ENCODE assay signal across 12 cellular contexts in genomic region chr20:63116412-63117106, GRCh38.
DNase-seq lines count a peak whose midpoint lies in the region; TF ChIP-seq lines count a peak whose summit lies in the region.
"Had no signal": no experiment of that assay in that cellular context is flagged by ENCODE, and none has a peak within 500 bp of the region (broad histone marks: within the 10 kb centered on the region; RNA-seq: fewer than 3 reads in every experiment).

No MANE protein-coding gene starts in this region.

- H3K27me3 Mint-ChIP-seq in endodermal cell (ENCODE audit: insufficient read depth) (peaks cover 22% of the 10 kb centered on the region), nephron progenitor cell (ENCODE audit: low read depth, poor library complexity) (peaks cover 82% of the 10 kb centered on the region)

- H3K9me3 ChIP-seq in endodermal cell (ENCODE audit: control insufficient read depth, low read length) (no peaks in the 10 kb centered on the region), ascending aorta (peaks cover 0 to 5% of the 10 kb centered on the region in 2 donors)

- H3K4me1 ChIP-seq in endodermal cell (ENCODE audit: control insufficient read depth, insufficient read depth, low read length) = no peaks in the 10 kb centered on the region
- H3K4me1 ChIP-seq in ascending aorta = no peaks in the 10 kb centered on the region

- H3K4me3 ChIP-seq in endodermal cell (ENCODE audit: low read length) (no peak overlapping the region), ascending aorta (no peak overlapping the region)
- H3K4me3 ChIP-seq: thoracic aorta had no signal

- TF ChIP-seq CTCF in endodermal cell (conservative IDR thresholded peaks at IDR 0.05) (no peak), nephron progenitor cell (IDR thresholded peaks at IDR 0.05) (no peak), ascending aorta (IDR thresholded peaks at IDR 0.05) (no peak)

- intact Hi-C loops in ascending aorta (cut with DNase I) = no loop called here

- H3K9ac ChIP-seq in endodermal cell (ENCODE audit: extremely low read depth, low read length, poor library complexity, severe bottlenecking) = no peak overlapping the region

- no peaks in the 10 kb centered on the region for H3K4me1 Mint-ChIP-seq in endodermal cell
- no peaks in the 10 kb centered on the region for H3K4me1 Mint-ChIP-seq in nephron progenitor cell

- H3K36me3 ChIP-seq in endodermal cell (ENCODE audit: control insufficient read depth, insufficient read depth, low read length) (no peaks in the 10 kb centered on the region), ascending aorta (no peaks in the 10 kb centered on the region)
- H3K36me3 ChIP-seq: thoracic aorta had no signal

- DNase-seq in DMS 273 (lab: John Stamatoyannopoulos, UW; ENCODE audit: unreplicated experiment) (peak; percentile 37), DMS 273 treated with DMSO at 0.1 percent for 48 hours (lab: John Stamatoyannopoulos, UW) (no peak), NCI-H226 (peak; percentile 8), endodermal cell (peak; percentile 88), nephron progenitor cell (peak; percentile 90), 8988T (no peak), ascending aorta (ENCODE audit: low spot score in 2 of 2) (no peak), NCI-H748 treated with DMSO at 0.1 percent for 48 hours (lab: John Stamatoyannopoulos, UW) (no peak)
- DNase-seq: T-helper 9 cell had no signal

- no peak overlapping the region for H3K4me3 Mint-ChIP-seq in endodermal cell
- H3K4me3 Mint-ChIP-seq in nephron progenitor cell = no peak overlapping the region

- H3K36me3 Mint-ChIP-seq in endodermal cell (ENCODE audit: low read depth) (no peaks in the 10 kb centered on the region), nephron progenitor cell (ENCODE audit: low read depth) (no peaks in the 10 kb centered on the region)

- no peak overlapping the region for H3K27ac ChIP-seq in endodermal cell (ENCODE audit: low read depth, low read length)
- H3K27ac ChIP-seq in ascending aorta = no peak overlapping the region
- H3K27ac ChIP-seq: 22Rv1, thoracic aorta had no signal

- WGBS in endodermal cell (ENCODE audit: insufficient coverage in 1 of 2, insufficient read length in 1 of 2), 2 experiments = 27 to 32% methylated on average over 19 to 32 of the region's 32 CpGs

- H3K27me3 ChIP-seq in endodermal cell (ENCODE audit: control insufficient read depth, insufficient read depth, low read length, poor library complexity, severe bottlenecking) (peaks cover 33% of the 10 kb centered on the region), ascending aorta (no peaks in the 10 kb centered on the region)

- H3K9me3 Mint-ChIP-seq in endodermal cell (no peaks in the 10 kb centered on the region), nephron progenitor cell (peaks cover 8% of the 10 kb centered on the region)

- H3K27ac Mint-ChIP-seq in endodermal cell (no peak overlapping the region), nephron progenitor cell (no peak overlapping the region)
- H3K27ac Mint-ChIP-seq: activated naive CD4-positive, alpha-beta T cell treated with anti-CD3 and anti-CD28 coated beads, Interleukin-2, amount 50 U/mL, for 72 hours had no signal

Comparison
In these comparisons a context has a peak if more than half of its experiments do, and no peak if none do; other contexts are left out.
1. DNase-seq: peak in DMS 273 (single experiment), NCI-H226 (single experiment), endodermal cell (single experiment) and nephron progenitor cell (single experiment); none in DMS 273 treated with DMSO at 0.1 percent for 48 hours (single experiment), 8988T (single experiment), ascending aorta (0 of 2) and NCI-H748 treated with DMSO at 0.1 percent for 48 hours (single experiment).